ENCODE assay signal across 26 cellular contexts in the genomic region with DNA sequence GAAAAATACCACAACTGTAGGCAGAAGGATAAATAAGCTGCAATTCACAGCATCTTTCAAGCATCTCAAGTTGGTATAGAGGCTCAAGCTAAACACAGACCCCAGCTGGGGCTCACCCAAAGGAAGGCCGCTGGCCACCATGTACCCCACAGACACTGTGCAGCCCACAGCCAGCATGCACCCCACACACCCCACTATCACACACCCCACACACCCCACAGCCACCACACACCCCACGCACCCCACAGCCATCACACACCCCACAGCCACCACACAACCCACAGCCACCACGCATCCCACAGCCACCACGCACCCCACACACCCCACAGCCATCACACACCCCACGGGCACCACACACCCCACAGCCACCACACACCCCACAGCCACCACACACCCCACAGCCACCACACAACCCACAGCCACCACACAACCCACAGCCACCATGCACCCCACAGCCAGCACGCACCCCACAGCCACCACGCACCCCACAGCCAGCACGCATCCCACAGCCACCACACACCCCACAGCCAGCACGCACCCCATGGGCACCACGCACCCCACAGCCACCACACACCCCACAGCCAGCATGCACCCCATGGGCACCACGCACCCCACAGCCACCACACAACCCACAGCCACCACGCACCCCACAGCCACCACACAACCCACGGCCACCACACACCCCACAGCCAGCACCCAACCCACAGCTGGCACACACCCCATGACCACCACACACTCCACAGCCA.
DNase-seq lines count a peak whose midpoint lies in the region; ATAC-seq and TF ChIP-seq lines count a peak whose summit lies in the region.
"Had no signal": no experiment of that assay in that cellular context is flagged by ENCODE, and none has a peak within 500 bp of the region (broad histone marks: within the 10 kb centered on the region; RNA-seq: fewer than 3 reads in every experiment).

No MANE protein-coding gene starts in this region.

- intact Hi-C loops in sciatic nerve (cut with DNase I) (no loop called here), Calu3 (cut with micrococcal nuclease; ENCODE audit: unreplicated experiment) (no loop called here)

- H3K4me1 Mint-ChIP-seq in activated CD8-positive, alpha-beta memory T cell treated with anti-CD3 and anti-CD28 coated beads, Interleukin-2, amount 10 ng/mL, durations not matched to agents 7 days and 5 days, result no peaks in the 10 kb centered on the region
- 0 out of 4 replicates have a peak, but pooled peaks cover 0 to 3% of the 10 kb centered on the region in 2 experiments for H3K4me1 Mint-ChIP-seq in H9
- no peaks in the 10 kb centered on the region for H3K4me1 Mint-ChIP-seq in endodermal cell
- no peaks in the 10 kb centered on the region for H3K4me1 Mint-ChIP-seq in Calu3 (ENCODE audit: low read depth, unreplicated experiment)
- H3K4me1 Mint-ChIP-seq: activated CD4-positive, alpha-beta T cell treated with anti-CD3 and anti-CD28 coated beads for 36 hours; CD14-positive monocyte had no signal

- H4K5ac ChIP-seq in H9 (ENCODE audit: insufficient read length, low read depth, low read length), result no peak overlapping the region

- H3K4me3 ChIP-seq in endodermal cell (ENCODE audit: low read length), result no peak overlapping the region
- H3K4me3 ChIP-seq: PC-9, psoas muscle, sigmoid colon had no signal

- H3K9ac ChIP-seq in H9 (ENCODE audit: extremely low read depth, insufficient read length, low read length) (no peak overlapping the region), endodermal cell (ENCODE audit: extremely low read depth, low read length, poor library complexity, severe bottlenecking) (no peak overlapping the region)

- H2BK20ac ChIP-seq in H9 (ENCODE audit: low read depth, low read length, poor library complexity, severe bottlenecking), result no peak overlapping the region

- no peaks in the 10 kb centered on the region for H3K9me3 ChIP-seq in H9 (ENCODE audit: control insufficient read depth, low read depth, low read length)
- H3K9me3 ChIP-seq in endodermal cell (ENCODE audit: control insufficient read depth, low read length), result peaks cover 73% of the 10 kb centered on the region
- H3K9me3 ChIP-seq: psoas muscle, sigmoid colon had no signal

- no peak overlapping the region for H3K4ac ChIP-seq in H9 (ENCODE audit: low read depth, low read length)

- H3K4me2 ChIP-seq in H9 (ENCODE audit: insufficient read depth, insufficient read length, low read length), result no peak overlapping the region
- H3K4me2 ChIP-seq: PC-9 had no signal

- no peaks in the 10 kb centered on the region for H3K79me2 ChIP-seq in H9 (ENCODE audit: insufficient read depth, low read length)

- no peak overlapping the region for H2BK120ac ChIP-seq in H9 (ENCODE audit: low read depth, low read length, poor library complexity, severe bottlenecking)

- H3K23me2 ChIP-seq in H9 (ENCODE audit: insufficient read length, low read depth, low read length, poor library complexity, severe bottlenecking), result no peaks in the 10 kb centered on the region

- H3K14ac ChIP-seq in H9 (ENCODE audit: insufficient read depth, low read length), result peak overlapping the region; percentile 66; the same call in 1 of the 2 replicates

- H3K27me3 Mint-ChIP-seq in activated CD8-positive, alpha-beta memory T cell treated with anti-CD3 and anti-CD28 coated beads, Interleukin-2, amount 10 ng/mL, durations not matched to agents 7 days and 5 days, result no peaks in the 10 kb centered on the region
- H3K27me3 Mint-ChIP-seq in H9 (ENCODE audit: low read depth) (peaks cover 52% of the 10 kb centered on the region), endodermal cell (ENCODE audit: insufficient read depth) (no peaks in the 10 kb centered on the region), Calu3 (ENCODE audit: unreplicated experiment) (no peaks in the 10 kb centered on the region)
- H3K27me3 Mint-ChIP-seq: activated CD4-positive, alpha-beta T cell treated with anti-CD3 and anti-CD28 coated beads for 36 hours had no signal

- H3K27ac ChIP-seq in H9 (ENCODE audit: insufficient read length, low read depth, low read length), result no peak overlapping the region
- no peak overlapping the region for H3K27ac ChIP-seq in endodermal cell (ENCODE audit: low read depth, low read length)
- H3K27ac ChIP-seq: brain microvascular endothelial cell, epithelial cell of prostate, PC-9, psoas muscle, sigmoid colon had no signal

- H4K91ac ChIP-seq in H9 (ENCODE audit: insufficient read length, low read depth, low read length), result no peak overlapping the region

- H3K36me3 Mint-ChIP-seq in activated CD8-positive, alpha-beta memory T cell treated with anti-CD3 and anti-CD28 coated beads, Interleukin-2, amount 10 ng/mL, durations not matched to agents 7 days and 5 days, result no peaks in the 10 kb centered on the region
- H3K36me3 Mint-ChIP-seq in H9 (ENCODE audit: insufficient read depth in 1 of 3, low read depth in 3 of 3) (peaks cover 0 to 2% (median 0%) of the 10 kb centered on the region in 3 experiments; a peak in 2 of 7 replicates), endodermal cell (ENCODE audit: low read depth) (no peaks in the 10 kb centered on the region), Calu3 (ENCODE audit: insufficient read depth, unreplicated experiment) (no peaks in the 10 kb centered on the region)
- H3K36me3 Mint-ChIP-seq: CD14-positive monocyte had no signal

- H3K36me3 ChIP-seq in endodermal cell (ENCODE audit: control insufficient read depth, insufficient read depth, low read length), result no peaks in the 10 kb centered on the region
- H3K36me3 ChIP-seq: brain microvascular endothelial cell had no signal

- H3K23ac ChIP-seq in H9 (ENCODE audit: insufficient read length, low read depth, low read length), result no peak overlapping the region

- no peak overlapping the region for H3K56ac ChIP-seq in H9 (ENCODE audit: insufficient read length, low read depth, low read length)

- H2AFZ ChIP-seq in H9 (ENCODE audit: low read length), result no peak overlapping the region
- H2AFZ ChIP-seq: PC-9 had no signal

- H3K27me3 ChIP-seq in H9 (ENCODE audit: insufficient read depth, low read length), result no peaks in the 10 kb centered on the region
- H3K27me3 ChIP-seq in endodermal cell (ENCODE audit: control insufficient read depth, insufficient read depth, low read length, poor library complexity, severe bottlenecking), result no peaks in the 10 kb centered on the region
- H3K27me3 ChIP-seq: brain microvascular endothelial cell, sigmoid colon had no signal

- H2BK5ac ChIP-seq in H9 (ENCODE audit: insufficient read length, low read length), result no peak overlapping the region

- H3K9me3 Mint-ChIP-seq in activated CD8-positive, alpha-beta memory T cell treated with anti-CD3 and anti-CD28 coated beads, Interleukin-2, amount 10 ng/mL, durations not matched to agents 7 days and 5 days (ENCODE audit: low read depth), result no peaks in the 10 kb centered on the region
- H3K9me3 Mint-ChIP-seq in H9, result no peaks in the 10 kb centered on the region; a peak in 1 of 5 replicates
- H3K9me3 Mint-ChIP-seq in endodermal cell, result no peaks in the 10 kb centered on the region
- no peaks in the 10 kb centered on the region for H3K9me3 Mint-ChIP-seq in Calu3 (ENCODE audit: low read depth, unreplicated experiment)
- H3K9me3 Mint-ChIP-seq: CD14-positive monocyte had no signal

- H3K4me3 Mint-ChIP-seq in activated CD8-positive, alpha-beta memory T cell treated with anti-CD3 and anti-CD28 coated beads, Interleukin-2, amount 10 ng/mL, durations not matched to agents 7 days and 5 days, result no peak overlapping the region
- H3K4me3 Mint-ChIP-seq in H9 (no peak overlapping the region), endodermal cell (no peak overlapping the region), Calu3 (ENCODE audit: low read depth, unreplicated experiment) (no peak overlapping the region)
- H3K4me3 Mint-ChIP-seq: activated CD4-positive, alpha-beta T cell treated with anti-CD3 and anti-CD28 coated beads for 36 hours; CD14-positive monocyte had no signal

- no peak overlapping the region for H4K8ac ChIP-seq in H9 (replicated peaks; ENCODE audit: insufficient read length, low read depth, low read length)

- no peak overlapping the region for H2AK5ac ChIP-seq in H9 (ENCODE audit: insufficient read length, low read length)

- peaks cover 2% of the 10 kb centered on the region for H4K20me1 ChIP-seq in H9 (ENCODE audit: control insufficient read depth, insufficient read depth, insufficient read length)

- no peaks in the 10 kb centered on the region for H3K79me1 ChIP-seq in H9 (ENCODE audit: insufficient read depth, low read depth, low read length, poor library complexity, severe bottlenecking)

- ATAC-seq in activated CD8-positive, alpha-beta memory T cell treated with anti-CD3 and anti-CD28 coated beads, Interleukin-2, amount 10 ng/mL, durations not matched to agents 7 days and 5 days, result no peak
- ATAC-seq in sciatic nerve, result no peak
- no peak for ATAC-seq in HG02870 (IDR thresholded peaks at IDR 0.05; ENCODE audit: unreplicated experiment)
- ATAC-seq: activated CD4-positive, alpha-beta T cell treated with anti-CD3 and anti-CD28 coated beads for 36 hours; left lobe of liver; psoas muscle had no signal

- no peak for TF ChIP-seq CTCF in H9 (conservative IDR thresholded peaks at IDR 0.05)
- no peak for TF ChIP-seq CTCF in endodermal cell (conservative IDR thresholded peaks at IDR 0.05)
- TF ChIP-seq CTCF in Calu3 (IDR thresholded peaks at IDR 0.05; ENCODE audit: unreplicated experiment), result no peak

- H2BK15ac ChIP-seq in H9 (ENCODE audit: low read depth, low read length), result no peak overlapping the region

- H2BK12ac ChIP-seq in H9 (ENCODE audit: insufficient read length, low read depth, low read length), result no peak overlapping the region

- DNase-seq in activated CD8-positive, alpha-beta memory T cell treated with anti-CD3 and anti-CD28 coated beads, Interleukin-2, amount 10 ng/mL, durations not matched to agents 7 days and 5 days, result no peak
- no peak for DNase-seq in activated CD8-positive, alpha-beta memory T cell treated with anti-CD3 and anti-CD28 coated beads, Interleukin-2, amount 50 U/mL, for 48 hours
- DNase-seq in H9 (no peak), endodermal cell (peak; percentile 34), sciatic nerve (ENCODE audit: low spot score) (peak; percentile 30), Calu3 (no peak), dermis blood vessel endothelial cell (no peak)
- DNase-seq: activated naive CD4-positive, alpha-beta T cell; activated T-cell treated with anti-CD3 and anti-CD28 coated beads, Interleukin-2, amount 50 U/mL, for 48 hours; brain microvascular endothelial cell; DND-41; effector CD4-positive, alpha-beta T cell; IMR-90; NCI-H1048; NCI-H1694; PC-9; psoas muscle; SHP77; stimulated activated CD4-positive, alpha-beta T cell treated with anti-CD3 and anti-CD28 coated beads, Interleukin-4, amount 100 ng/mL, for 24 hours; substantia nigra had no signal

- peak overlapping the region; percentile 74 for H3K27ac Mint-ChIP-seq in activated CD8-positive, alpha-beta memory T cell treated with anti-CD3 and anti-CD28 coated beads, Interleukin-2, amount 10 ng/mL, durations not matched to agents 7 days and 5 days
- no peak overlapping the region for H3K27ac Mint-ChIP-seq in H9
- no peak overlapping the region for H3K27ac Mint-ChIP-seq in endodermal cell
- no peak overlapping the region for H3K27ac Mint-ChIP-seq in Calu3 (ENCODE audit: unreplicated experiment)
- H3K27ac Mint-ChIP-seq: activated CD4-positive, alpha-beta T cell treated with anti-CD3 and anti-CD28 coated beads for 36 hours; CD14-positive monocyte had no signal

- H3K4me1 ChIP-seq in H9 (ENCODE audit: insufficient read depth, low read length), result no peaks in the 10 kb centered on the region
- H3K4me1 ChIP-seq in endodermal cell (ENCODE audit: control insufficient read depth, insufficient read depth, low read length), result no peaks in the 10 kb centered on the region
- H3K4me1 ChIP-seq: psoas muscle, sigmoid colon had no signal

- CTCF ChIA-PET in activated CD8-positive, alpha-beta memory T cell treated with anti-CD3 and anti-CD28 coated beads, Interleukin-2, amount 10 ng/mL, durations not matched to agents 7 days and 5 days (lab: Charles Lee), result interaction anchor here (1.5 kb wide), 1 partner anchor 10 kb away, joined by 4 read pairs; no protein-coding TSS in a partner anchor
- CTCF ChIA-PET in Calu3 (lab: Charles Lee), result no interaction called here

- H3T11ph ChIP-seq in H9 (ENCODE audit: low read length), result no peak overlapping the region

- no TSS peak for BruUV-seq in Calu3 (replicated peaks; lab: Mats Ljungman, UMichigan)

- no CpG with 5 or more reads among the region's 13 CpGs for WGBS in H9 (ENCODE audit: extremely low coverage, insufficient read length, low lambda C conversion rate)
- 75% methylated on average over 13 of the region's 13 CpGs; no CpG with 5 or more reads in 1 of the 2 experiments for WGBS in endodermal cell (ENCODE audit: insufficient coverage in 1 of 2, insufficient read length in 1 of 2), 2 experiments

- H3K18ac ChIP-seq in H9 (ENCODE audit: insufficient read length, low read depth, low read length), result no peak overlapping the region

Comparison
In these comparisons a context has a peak if more than half of its experiments do, and no peak if none do; other contexts are left out.
1. DNase-seq: peak in endodermal cell (single experiment) and sciatic nerve (single experiment); none in activated CD8-positive, alpha-beta memory T cell treated with anti-CD3 and anti-CD28 coated beads, Interleukin-2, amount 10 ng/mL, durations not matched to agents 7 days and 5 days (single experiment), activated CD8-positive, alpha-beta memory T cell treated with anti-CD3 and anti-CD28 coated beads, Interleukin-2, amount 50 U/mL, for 48 hours (single experiment), H9 (single experiment), Calu3 (single experiment) and dermis blood vessel endothelial cell (single experiment).